In genomic region chr4:52984469-52984868, GRCh38 we compare ENCODE assay signal across 15 cellular contexts.
DNase-seq lines count a peak whose midpoint lies in the region; ATAC-seq and TF ChIP-seq lines count a peak whose summit lies in the region.
"Had no signal": no experiment of that assay in that cellular context is flagged by ENCODE, and none has a peak within 500 bp of the region (broad histone marks: within the 10 kb centered on the region; RNA-seq: fewer than 3 reads in every experiment).

No MANE protein-coding gene starts in this region.

- no TSS peak for BruUV-seq in mammary epithelial cell (replicated peaks; lab: Mats Ljungman, UMichigan)

- H3K9ac ChIP-seq in mammary epithelial cell (ENCODE audit: insufficient read depth, low read length) (no peak overlapping the region), adipocyte (ENCODE audit: low read length) (no peak overlapping the region), stomach smooth muscle (ENCODE audit: low read length in 2 of 2) (no peak overlapping the region)

- no peak for TF ChIP-seq CTCF in mammary epithelial cell (conservative IDR thresholded peaks at IDR 0.05 in 1 of 2, IDR thresholded peaks at IDR 0.05 in 1 of 2; ENCODE audit: extremely low read depth in 1 of 2, insufficient read depth in 1 of 2, low read depth in 1 of 2, low read length in 2 of 2)
- TF ChIP-seq CTCF in breast epithelium (IDR thresholded peaks at IDR 0.05), result no peak
- no peak for TF ChIP-seq CTCF in foreskin fibroblast (IDR thresholded peaks at IDR 0.05; ENCODE audit: low read depth, low read length)

- no peak overlapping the region for H3K4me2 ChIP-seq in mammary epithelial cell (ENCODE audit: insufficient read depth, low read depth, low read length)

- no peaks in the 10 kb centered on the region for H3K36me3 ChIP-seq in mammary epithelial cell (ENCODE audit: insufficient read depth, low read length)
- H3K36me3 ChIP-seq in breast epithelium, result no peaks in the 10 kb centered on the region
- H3K36me3 ChIP-seq in adipocyte (ENCODE audit: control insufficient read depth, insufficient read depth, low read length, severe bottlenecking), result no peaks in the 10 kb centered on the region
- no peaks in the 10 kb centered on the region for H3K36me3 ChIP-seq in stomach smooth muscle (ENCODE audit: control insufficient read depth in 2 of 2, insufficient read depth in 2 of 2, low read length in 2 of 2)
- H3K36me3 ChIP-seq: colonic mucosa had no signal

- intact Hi-C loops in mammary epithelial cell (cut with micrococcal nuclease), result loop anchor here (1.0 to 10.0 kb wide), 4 partner anchors 72 to 1249 kb away; partner anchors contain the start of gene ERVMER34-1
- intact Hi-C loops in breast epithelium (cut with DNase I; ENCODE audit: low total_unique reads), result no loop called here

- no peak overlapping the region for H3K27ac ChIP-seq in mammary epithelial cell (ENCODE audit: insufficient read depth, low read depth, low read length)
- no peak overlapping the region for H3K27ac ChIP-seq in breast epithelium
- peak overlapping the region; percentile 3 for H3K27ac ChIP-seq in stomach smooth muscle (ENCODE audit: low read length)
- H3K27ac ChIP-seq: 22Rv1, colonic mucosa had no signal

- no peaks in the 10 kb centered on the region for H4K20me1 ChIP-seq in mammary epithelial cell (ENCODE audit: insufficient read depth, low read length)

- no peaks in the 10 kb centered on the region for H3K27me3 ChIP-seq in mammary epithelial cell (ENCODE audit: insufficient read depth, low read length)
- no peaks in the 10 kb centered on the region for H3K27me3 ChIP-seq in breast epithelium
- H3K27me3 ChIP-seq in adipocyte (replicated peaks; ENCODE audit: control insufficient read depth, insufficient read depth, low read length), result no peaks in the 10 kb centered on the region
- H3K27me3 ChIP-seq in stomach smooth muscle (ENCODE audit: control insufficient read depth in 1 of 2, insufficient read depth in 2 of 2, low read length in 2 of 2), result no peaks in the 10 kb centered on the region
- H3K27me3 ChIP-seq: colonic mucosa had no signal

- H3K4me3 ChIP-seq in mammary epithelial cell (replicated peaks in 1 of 3; ENCODE audit: insufficient read depth in 1 of 3, low read depth in 2 of 3, low read length in 3 of 3) (no peak overlapping the region), breast epithelium (no peak overlapping the region), adipocyte (ENCODE audit: low read length) (no peak overlapping the region), foreskin fibroblast (ENCODE audit: low read depth in 1 of 2, low read length in 2 of 2) (no peak overlapping the region), stomach smooth muscle (ENCODE audit: low read length in 2 of 2) (no peak overlapping the region)
- H3K4me3 ChIP-seq: colonic mucosa had no signal

- no peak for ATAC-seq in HG02678 (IDR thresholded peaks at IDR 0.05; ENCODE audit: unreplicated experiment)

- 33% methylated on average over 2 of the region's 2 CpGs for WGBS in mammary epithelial cell (ENCODE audit: low coverage, missing lambda C conversion rate)

- no peak overlapping the region for H2AFZ ChIP-seq in mammary epithelial cell (ENCODE audit: low read depth, low read length)

- DNase-seq in mammary epithelial cell (peak; percentile 8), breast epithelium (ENCODE audit: low spot score in 2 of 2) (no peak), adipocyte (ENCODE audit: low read depth) (peak; percentile 17), foreskin fibroblast (peak; percentile 31 to 68), RPMI8226 (no peak), middle frontal gyrus (ENCODE audit: extremely low spot score, low spot score) (no peak)
- DNase-seq: activated naive CD8-positive, alpha-beta T cell treated with anti-CD3 and anti-CD28 coated beads for 36 hours; colonic mucosa; kidney glomerular epithelial cell; midbrain; NCI-H524 treated with DMSO at 0.1 percent for 48 hours; nephron progenitor cell had no signal

- in situ Hi-C loops in mammary epithelial cell (cut with MboI; ENCODE audit: low sequenced_read_pairs in 2 of 2), result loop anchor here (5.0 to 25.0 kb wide), 5 partner anchors 437 to 872 kb away; no protein-coding TSS in a partner anchor

- no peaks in the 10 kb centered on the region for H3K79me2 ChIP-seq in mammary epithelial cell (ENCODE audit: insufficient read depth, low read length)

- H3K9me3 ChIP-seq in mammary epithelial cell (replicated peaks; ENCODE audit: insufficient read depth, low read length) (no peaks in the 10 kb centered on the region), breast epithelium (no peaks in the 10 kb centered on the region), adipocyte (ENCODE audit: control insufficient read depth, low read length) (no peaks in the 10 kb centered on the region), stomach smooth muscle (ENCODE audit: control insufficient read depth in 2 of 2, low read length in 2 of 2) (no peaks in the 10 kb centered on the region)
- H3K9me3 ChIP-seq: colonic mucosa had no signal

- H3K4me1 ChIP-seq in mammary epithelial cell (ENCODE audit: insufficient read depth, low read length), result peaks cover 10% of the 10 kb centered on the region
- H3K4me1 ChIP-seq in breast epithelium, result no peaks in the 10 kb centered on the region
- H3K4me1 ChIP-seq in adipocyte (ENCODE audit: control insufficient read depth, insufficient read depth, low read length), result peaks cover 6% of the 10 kb centered on the region
- peaks cover 3% of the 10 kb centered on the region for H3K4me1 ChIP-seq in stomach smooth muscle (ENCODE audit: control insufficient read depth, insufficient read depth, low read length)
- H3K4me1 ChIP-seq: colonic mucosa had no signal

- dilution Hi-C loops in mammary epithelial cell (cut with HindIII; ENCODE audit: low sequenced_read_pairs), result no loop called here

- TF ChIP-seq POLR2A in breast epithelium (IDR thresholded peaks at IDR 0.05), result no peak

- CTCF ChIA-PET in mammary epithelial cell (lab: Charles Lee; ENCODE audit: low non-redundant PET), result interaction anchor here (0.6 kb wide), 1 partner anchor 1250 kb away, joined by 4 read pairs; no protein-coding TSS in a partner anchor

Comparison
In these comparisons a context has a peak if more than half of its experiments do, and no peak if none do; other contexts are left out.
1. DNase-seq: peak in mammary epithelial cell (single experiment), adipocyte (single experiment) and foreskin fibroblast (2 of 2); none in breast epithelium (0 of 2), RPMI8226 (single experiment) and middle frontal gyrus (single experiment).